In the genomic region with DNA sequence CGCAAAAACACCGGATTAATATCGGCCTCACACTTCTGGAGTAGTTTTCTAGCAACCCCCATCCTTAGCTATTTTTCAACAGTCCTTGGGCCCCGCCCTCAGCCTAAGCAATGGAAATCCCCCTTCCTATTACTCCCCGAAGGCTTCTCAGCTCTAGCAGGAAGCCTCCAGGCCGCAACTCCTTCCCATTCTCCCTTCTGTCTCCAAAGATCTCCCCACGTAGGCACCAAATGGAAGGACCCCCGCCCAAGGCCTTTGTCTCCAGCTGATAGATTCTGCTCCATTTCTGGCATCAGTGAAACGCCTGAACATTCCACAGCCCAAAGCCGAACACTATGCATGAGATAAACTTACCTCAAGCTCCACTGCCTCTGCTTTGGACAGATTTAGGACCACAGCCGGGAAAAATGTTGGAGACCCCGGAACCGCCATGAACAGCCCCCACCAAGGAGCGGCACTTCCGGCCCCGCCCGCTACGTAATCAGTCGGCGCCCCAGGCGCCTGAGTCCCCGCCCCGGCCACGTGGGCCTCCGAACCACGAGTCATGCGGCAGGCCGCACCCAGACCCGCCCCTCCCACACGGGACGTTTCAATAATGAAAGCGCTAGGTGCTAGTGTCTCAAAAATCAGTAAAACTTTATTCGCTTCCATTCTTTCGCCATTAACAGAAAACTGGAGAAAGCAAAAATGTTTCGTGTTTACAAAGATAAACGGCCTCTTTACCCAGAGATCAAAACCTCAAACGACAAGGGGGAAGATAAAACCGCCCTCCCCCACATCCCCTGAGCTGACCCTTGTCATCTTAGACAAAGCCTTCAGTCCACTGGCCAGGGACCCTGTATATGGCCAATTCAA, we compare ENCODE assay signal across 1 cellular context.
TF ChIP-seq lines count a peak whose summit lies in the region.

A gene (minus strand): TSS at position 468 of the 855 bp plus-strand sequence. CDS start 611 bp downstream, outside the sequence.

TF ChIP-seq in SK-N-SH, 30 proteins besides CTCF, POLR2A, EP300 and RAD21 (continued from another document):
- TF ChIP-seq JUND (IDR thresholded peaks at IDR 0.05) = peak; percentile 25
- TF ChIP-seq, protein P1, sequence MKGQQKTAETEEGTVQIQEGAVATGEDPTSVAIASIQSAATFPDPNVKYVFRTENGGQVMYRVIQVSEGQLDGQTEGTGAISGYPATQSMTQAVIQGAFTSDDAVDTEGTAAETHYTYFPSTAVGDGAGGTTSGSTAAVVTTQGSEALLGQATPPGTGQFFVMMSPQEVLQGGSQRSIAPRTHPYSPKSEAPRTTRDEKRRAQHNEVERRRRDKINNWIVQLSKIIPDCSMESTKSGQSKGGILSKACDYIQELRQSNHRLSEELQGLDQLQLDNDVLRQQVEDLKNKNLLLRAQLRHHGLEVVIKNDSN (IDR thresholded peaks at IDR 0.05; ENCODE audit: borderline replicate concordance, low read depth) = peak; percentile 92
- no peak for TF ChIP-seq NFIC (IDR thresholded peaks at IDR 0.05; ENCODE audit: borderline replicate concordance)
- 0 out of 2 replicates have a peak, but pooled peaks have one; percentile 7 for TF ChIP-seq TEAD4 (IDR thresholded peaks at IDR 0.05; ENCODE audit: borderline replicate concordance, insufficient read depth)
- TF ChIP-seq, protein P2, sequence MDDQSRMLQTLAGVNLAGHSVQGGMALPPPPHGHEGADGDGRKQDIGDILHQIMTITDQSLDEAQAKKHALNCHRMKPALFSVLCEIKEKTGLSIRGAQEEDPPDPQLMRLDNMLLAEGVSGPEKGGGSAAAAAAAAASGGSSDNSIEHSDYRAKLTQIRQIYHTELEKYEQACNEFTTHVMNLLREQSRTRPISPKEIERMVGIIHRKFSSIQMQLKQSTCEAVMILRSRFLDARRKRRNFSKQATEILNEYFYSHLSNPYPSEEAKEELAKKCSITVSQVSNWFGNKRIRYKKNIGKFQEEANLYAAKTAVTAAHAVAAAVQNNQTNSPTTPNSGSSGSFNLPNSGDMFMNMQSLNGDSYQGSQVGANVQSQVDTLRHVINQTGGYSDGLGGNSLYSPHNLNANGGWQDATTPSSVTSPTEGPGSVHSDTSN (IDR thresholded peaks at IDR 0.05) = peak; percentile 45
- TF ChIP-seq FOSL2 (IDR thresholded peaks at IDR 0.05; ENCODE audit: borderline replicate concordance, low read depth) = no peak
- TF ChIP-seq MXI1 (IDR thresholded peaks at IDR 0.05; ENCODE audit: low read depth, low read length) = peak; percentile 100
- TF ChIP-seq RFX5 (IDR thresholded peaks at IDR 0.05; ENCODE audit: low read length) = no peak
- TF ChIP-seq FOXM1 (IDR thresholded peaks at IDR 0.05; ENCODE audit: low read depth) = no peak
- TF ChIP-seq POLR2AphosphoS5 (IDR thresholded peaks at IDR 0.05; ENCODE audit: low read depth, low read length) = peak; percentile 96
- TF ChIP-seq, protein P3, sequence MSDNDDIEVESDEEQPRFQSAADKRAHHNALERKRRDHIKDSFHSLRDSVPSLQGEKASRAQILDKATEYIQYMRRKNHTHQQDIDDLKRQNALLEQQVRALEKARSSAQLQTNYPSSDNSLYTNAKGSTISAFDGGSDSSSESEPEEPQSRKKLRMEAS (IDR thresholded peaks at IDR 0.05; ENCODE audit: low read depth) = peak; percentile 98
- TF ChIP-seq YY1 (IDR thresholded peaks at IDR 0.05; ENCODE audit: low read depth) = peak; percentile 76; the same call in 1 of the 2 replicates
- TF ChIP-seq ELF1 (IDR thresholded peaks at IDR 0.05) = peak; percentile 92
- no peak for TF ChIP-seq GATA2 (CRISPR knock-in tag; IDR thresholded peaks at IDR 0.05)
